In the genomic region with DNA sequence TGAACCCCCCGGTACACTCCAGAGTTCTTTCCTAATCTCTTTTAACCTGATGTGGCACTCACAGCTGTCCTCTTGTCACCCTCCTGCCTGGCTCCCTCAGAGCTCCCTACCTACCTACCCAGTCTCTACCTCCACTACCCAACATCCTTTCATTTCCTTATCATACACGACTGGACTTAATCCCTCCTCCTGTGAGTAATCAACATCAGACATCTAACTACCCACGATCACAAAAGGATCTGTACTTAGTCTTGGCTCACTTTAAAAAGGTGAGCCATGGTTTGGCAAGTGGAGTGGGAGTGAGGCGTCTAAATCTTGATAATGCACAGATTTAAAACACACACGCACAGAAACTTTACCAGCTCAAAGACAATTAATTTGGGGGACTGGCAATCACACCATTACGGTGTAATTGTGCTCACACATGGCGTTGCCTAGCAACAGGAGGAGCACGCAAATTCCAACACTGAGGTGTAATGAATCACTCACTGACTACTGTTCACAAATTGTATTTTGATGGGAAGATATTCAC, we compare ENCODE assay signal across 1 cellular context.
A peak's percentile ranks its signal among the peaks of the same experiment; 100 is the strongest.
TF ChIP-seq lines count a peak whose summit lies in the region.

No MANE protein-coding gene starts in this region.

TF ChIP-seq in HepG2, 621 proteins besides CTCF, POLR2A, EP300 and RAD21 (continued from another document):
- TF ChIP-seq, protein P1, sequence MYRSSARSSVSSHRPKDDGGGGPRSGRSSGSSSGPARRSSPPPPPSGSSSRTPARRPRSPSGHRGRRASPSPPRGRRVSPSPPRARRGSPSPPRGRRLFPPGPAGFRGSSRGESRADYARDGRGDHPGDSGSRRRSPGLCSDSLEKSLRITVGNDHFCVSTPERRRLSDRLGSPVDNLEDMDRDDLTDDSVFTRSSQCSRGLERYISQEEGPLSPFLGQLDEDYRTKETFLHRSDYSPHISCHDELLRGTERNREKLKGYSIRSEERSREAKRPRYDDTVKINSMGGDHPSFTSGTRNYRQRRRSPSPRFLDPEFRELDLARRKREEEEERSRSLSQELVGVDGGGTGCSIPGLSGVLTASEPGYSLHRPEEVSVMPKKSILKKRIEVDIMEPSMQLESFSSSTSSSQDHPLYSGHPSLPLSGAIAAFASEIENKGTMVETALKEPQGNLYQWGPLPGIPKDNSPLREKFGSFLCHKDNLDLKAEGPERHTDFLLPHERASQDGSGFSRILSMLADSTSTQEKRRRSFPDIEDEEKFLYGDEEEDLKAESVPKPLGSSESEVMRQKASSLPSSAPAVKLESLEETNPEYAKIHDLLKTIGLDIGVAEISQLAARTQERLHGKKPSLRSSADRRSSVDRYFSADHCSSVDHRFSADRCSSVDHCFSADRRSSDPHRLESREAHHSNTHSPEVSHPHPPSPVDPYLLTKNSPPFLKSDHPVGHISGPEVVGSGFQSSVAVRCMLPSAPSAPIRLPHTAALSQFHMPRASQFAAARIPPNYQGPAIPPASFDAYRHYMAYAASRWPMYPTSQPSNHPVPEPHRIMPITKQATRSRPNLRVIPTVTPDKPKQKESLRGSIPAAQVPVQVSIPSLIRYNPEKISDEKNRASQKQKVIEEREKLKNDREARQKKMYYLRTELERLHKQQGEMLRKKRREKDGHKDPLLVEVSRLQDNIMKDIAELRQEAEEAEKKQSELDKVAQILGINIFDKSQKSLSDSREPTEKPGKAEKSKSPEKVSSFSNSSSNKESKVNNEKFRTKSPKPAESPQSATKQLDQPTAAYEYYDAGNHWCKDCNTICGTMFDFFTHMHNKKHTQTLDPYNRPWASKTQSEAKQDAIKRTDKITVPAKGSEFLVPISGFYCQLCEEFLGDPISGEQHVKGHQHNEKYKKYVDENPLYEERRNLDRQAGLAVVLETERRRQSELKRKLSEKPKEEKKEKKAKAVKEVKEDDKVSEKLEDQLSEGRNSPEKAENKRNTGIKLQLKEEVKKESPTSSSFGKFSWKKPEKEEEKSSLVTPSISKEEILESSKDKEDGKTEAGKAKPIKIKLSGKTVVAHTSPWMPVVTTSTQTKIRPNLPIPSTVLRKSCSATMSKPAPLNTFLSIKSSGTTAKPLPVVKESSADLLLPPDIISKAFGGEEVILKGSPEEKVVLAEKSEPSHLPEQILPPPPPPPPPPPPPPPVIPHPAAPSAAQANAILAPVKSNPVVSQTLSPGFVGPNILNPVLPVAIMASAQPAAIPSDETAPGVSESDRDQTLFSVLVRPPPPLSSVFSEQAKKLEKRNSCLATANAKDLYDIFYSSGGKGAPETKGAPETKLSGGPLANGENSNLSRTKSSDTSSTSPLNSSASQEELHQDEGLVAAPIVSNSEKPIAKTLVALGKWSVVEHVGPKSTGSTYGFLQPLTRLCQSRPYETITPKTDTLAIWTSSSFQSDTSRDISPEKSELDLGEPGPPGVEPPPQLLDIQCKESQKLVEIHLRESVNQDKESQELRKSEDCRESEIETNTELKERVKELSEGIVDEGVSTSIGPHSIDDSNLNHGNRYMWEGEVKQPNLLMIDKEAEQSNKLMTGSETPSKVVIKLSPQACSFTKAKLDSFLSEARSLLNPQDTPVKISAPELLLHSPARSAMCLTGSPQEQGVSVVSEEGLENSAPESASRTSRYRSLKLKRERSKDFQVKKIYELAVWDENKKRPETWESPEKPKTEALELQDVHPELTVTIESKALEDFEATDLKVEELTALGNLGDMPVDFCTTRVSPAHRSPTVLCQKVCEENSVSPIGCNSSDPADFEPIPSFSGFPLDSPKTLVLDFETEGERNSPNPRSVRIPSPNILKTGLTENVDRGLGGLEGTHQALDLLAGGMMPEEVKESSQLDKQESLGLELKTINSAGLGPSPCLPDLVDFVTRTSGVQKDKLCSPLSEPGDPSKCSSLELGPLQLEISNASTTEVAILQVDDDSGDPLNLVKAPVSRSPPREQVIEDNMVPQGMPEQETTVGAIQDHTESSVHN (CRISPR knock-in tag; IDR thresholded peaks at IDR 0.05), result no peak
- TF ChIP-seq RFX1 (IDR thresholded peaks at IDR 0.05) (peak; percentile 28; the same call in 1 of the 2 replicates), ZNF335 (CRISPR knock-in tag; IDR thresholded peaks at IDR 0.05) (no peak)
TF ChIP-seq in HepG2: peak in this region for 1.
